2 cellular contexts compared by ENCODE assay signal in the genomic region with DNA sequence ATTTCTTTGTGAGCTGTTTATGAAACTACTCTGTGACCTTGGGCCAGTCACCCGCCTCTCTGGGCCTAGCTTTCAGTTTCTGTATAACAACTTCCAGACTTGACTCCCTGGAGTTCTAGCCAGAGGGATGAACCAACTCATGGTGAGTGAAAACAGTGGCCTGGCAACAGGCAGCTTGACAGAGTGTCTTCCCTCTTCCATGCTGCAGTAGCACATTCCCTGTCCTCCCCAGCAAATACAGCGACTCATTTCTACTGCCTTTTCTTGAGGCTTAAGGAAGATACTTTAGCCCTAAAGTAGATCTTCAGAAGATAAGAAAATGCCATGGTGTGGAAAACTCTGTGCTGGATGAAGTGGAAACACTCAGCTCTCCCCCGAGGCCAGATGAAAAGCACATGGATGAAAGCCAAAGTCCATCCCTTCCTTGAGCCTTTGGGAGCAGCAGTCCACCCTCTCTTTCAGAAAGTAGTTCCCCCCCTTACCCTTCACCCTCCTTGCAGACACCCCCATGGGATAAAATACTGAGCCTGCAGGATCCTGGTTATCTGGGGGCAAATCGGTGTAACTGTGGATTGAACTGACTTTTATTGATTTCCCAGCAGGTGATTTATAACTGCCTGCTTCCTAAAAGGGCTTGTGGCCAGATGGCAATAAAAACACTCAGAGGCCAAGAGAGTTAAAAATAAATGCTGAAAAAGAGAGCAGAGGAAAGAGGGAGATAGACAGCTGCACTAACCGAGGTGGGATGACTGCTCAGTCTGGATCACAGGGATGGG.
A peak's percentile ranks its signal among the peaks of the same experiment; 100 is the strongest.
TF ChIP-seq lines count a peak whose summit lies in the region.

No MANE protein-coding gene starts in this region.

TF ChIP-seq in HepG2, 621 proteins besides CTCF, POLR2A, EP300 and RAD21:
- TF ChIP-seq, protein P1, sequence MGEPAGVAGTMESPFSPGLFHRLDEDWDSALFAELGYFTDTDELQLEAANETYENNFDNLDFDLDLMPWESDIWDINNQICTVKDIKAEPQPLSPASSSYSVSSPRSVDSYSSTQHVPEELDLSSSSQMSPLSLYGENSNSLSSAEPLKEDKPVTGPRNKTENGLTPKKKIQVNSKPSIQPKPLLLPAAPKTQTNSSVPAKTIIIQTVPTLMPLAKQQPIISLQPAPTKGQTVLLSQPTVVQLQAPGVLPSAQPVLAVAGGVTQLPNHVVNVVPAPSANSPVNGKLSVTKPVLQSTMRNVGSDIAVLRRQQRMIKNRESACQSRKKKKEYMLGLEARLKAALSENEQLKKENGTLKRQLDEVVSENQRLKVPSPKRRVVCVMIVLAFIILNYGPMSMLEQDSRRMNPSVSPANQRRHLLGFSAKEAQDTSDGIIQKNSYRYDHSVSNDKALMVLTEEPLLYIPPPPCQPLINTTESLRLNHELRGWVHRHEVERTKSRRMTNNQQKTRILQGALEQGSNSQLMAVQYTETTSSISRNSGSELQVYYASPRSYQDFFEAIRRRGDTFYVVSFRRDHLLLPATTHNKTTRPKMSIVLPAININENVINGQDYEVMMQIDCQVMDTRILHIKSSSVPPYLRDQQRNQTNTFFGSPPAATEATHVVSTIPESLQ (CRISPR knock-in tag; conservative IDR thresholded peaks at IDR 0.05): no peak
- TF ChIP-seq, protein P2, sequence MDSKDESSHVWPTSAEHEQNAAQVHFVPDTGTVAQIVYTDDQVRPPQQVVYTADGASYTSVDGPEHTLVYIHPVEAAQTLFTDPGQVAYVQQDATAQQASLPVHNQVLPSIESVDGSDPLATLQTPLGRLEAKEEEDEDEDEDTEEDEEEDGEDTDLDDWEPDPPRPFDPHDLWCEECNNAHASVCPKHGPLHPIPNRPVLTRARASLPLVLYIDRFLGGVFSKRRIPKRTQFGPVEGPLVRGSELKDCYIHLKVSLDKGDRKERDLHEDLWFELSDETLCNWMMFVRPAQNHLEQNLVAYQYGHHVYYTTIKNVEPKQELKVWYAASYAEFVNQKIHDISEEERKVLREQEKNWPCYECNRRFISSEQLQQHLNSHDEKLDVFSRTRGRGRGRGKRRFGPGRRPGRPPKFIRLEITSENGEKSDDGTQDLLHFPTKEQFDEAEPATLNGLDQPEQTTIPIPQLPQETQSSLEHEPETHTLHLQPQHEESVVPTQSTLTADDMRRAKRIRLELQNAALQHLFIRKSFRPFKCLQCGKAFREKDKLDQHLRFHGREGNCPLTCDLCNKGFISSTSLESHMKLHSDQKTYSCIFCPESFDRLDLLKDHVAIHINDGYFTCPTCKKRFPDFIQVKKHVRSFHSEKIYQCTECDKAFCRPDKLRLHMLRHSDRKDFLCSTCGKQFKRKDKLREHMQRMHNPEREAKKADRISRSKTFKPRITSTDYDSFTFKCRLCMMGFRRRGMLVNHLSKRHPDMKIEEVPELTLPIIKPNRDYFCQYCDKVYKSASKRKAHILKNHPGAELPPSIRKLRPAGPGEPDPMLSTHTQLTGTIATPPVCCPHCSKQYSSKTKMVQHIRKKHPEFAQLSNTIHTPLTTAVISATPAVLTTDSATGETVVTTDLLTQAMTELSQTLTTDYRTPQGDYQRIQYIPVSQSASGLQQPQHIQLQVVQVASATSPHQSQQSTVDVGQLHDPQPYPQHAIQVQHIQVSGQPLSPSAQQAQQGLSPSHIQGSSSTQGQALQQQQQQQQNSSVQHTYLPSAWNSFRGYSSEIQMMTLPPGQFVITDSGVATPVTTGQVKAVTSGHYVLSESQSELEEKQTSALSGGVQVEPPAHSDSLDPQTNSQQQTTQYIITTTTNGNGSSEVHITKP (CRISPR knock-in tag; IDR thresholded peaks at IDR 0.05; ENCODE audit: low read depth): 0 out of 2 replicates have a peak, but pooled peaks have one; percentile 32

TF ChIP-seq in GM23338, 12 proteins besides CTCF, POLR2A, EP300 and RAD21:
- TF ChIP-seq, protein P3, sequence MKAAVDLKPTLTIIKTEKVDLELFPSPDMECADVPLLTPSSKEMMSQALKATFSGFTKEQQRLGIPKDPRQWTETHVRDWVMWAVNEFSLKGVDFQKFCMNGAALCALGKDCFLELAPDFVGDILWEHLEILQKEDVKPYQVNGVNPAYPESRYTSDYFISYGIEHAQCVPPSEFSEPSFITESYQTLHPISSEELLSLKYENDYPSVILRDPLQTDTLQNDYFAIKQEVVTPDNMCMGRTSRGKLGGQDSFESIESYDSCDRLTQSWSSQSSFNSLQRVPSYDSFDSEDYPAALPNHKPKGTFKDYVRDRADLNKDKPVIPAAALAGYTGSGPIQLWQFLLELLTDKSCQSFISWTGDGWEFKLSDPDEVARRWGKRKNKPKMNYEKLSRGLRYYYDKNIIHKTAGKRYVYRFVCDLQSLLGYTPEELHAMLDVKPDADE (IDR thresholded peaks at IDR 0.05): no peak
- TF ChIP-seq CREB1 (CRISPR knock-in tag; IDR thresholded peaks at IDR 0.05; ENCODE audit: low read depth): no peak
- TF ChIP-seq POLR2AphosphoS5 (IDR thresholded peaks at IDR 0.05; ENCODE audit: low read depth): no peak
- no peak for TF ChIP-seq ZNF114 (CRISPR knock-in tag; IDR thresholded peaks at IDR 0.05)
- TF ChIP-seq, protein P4, sequence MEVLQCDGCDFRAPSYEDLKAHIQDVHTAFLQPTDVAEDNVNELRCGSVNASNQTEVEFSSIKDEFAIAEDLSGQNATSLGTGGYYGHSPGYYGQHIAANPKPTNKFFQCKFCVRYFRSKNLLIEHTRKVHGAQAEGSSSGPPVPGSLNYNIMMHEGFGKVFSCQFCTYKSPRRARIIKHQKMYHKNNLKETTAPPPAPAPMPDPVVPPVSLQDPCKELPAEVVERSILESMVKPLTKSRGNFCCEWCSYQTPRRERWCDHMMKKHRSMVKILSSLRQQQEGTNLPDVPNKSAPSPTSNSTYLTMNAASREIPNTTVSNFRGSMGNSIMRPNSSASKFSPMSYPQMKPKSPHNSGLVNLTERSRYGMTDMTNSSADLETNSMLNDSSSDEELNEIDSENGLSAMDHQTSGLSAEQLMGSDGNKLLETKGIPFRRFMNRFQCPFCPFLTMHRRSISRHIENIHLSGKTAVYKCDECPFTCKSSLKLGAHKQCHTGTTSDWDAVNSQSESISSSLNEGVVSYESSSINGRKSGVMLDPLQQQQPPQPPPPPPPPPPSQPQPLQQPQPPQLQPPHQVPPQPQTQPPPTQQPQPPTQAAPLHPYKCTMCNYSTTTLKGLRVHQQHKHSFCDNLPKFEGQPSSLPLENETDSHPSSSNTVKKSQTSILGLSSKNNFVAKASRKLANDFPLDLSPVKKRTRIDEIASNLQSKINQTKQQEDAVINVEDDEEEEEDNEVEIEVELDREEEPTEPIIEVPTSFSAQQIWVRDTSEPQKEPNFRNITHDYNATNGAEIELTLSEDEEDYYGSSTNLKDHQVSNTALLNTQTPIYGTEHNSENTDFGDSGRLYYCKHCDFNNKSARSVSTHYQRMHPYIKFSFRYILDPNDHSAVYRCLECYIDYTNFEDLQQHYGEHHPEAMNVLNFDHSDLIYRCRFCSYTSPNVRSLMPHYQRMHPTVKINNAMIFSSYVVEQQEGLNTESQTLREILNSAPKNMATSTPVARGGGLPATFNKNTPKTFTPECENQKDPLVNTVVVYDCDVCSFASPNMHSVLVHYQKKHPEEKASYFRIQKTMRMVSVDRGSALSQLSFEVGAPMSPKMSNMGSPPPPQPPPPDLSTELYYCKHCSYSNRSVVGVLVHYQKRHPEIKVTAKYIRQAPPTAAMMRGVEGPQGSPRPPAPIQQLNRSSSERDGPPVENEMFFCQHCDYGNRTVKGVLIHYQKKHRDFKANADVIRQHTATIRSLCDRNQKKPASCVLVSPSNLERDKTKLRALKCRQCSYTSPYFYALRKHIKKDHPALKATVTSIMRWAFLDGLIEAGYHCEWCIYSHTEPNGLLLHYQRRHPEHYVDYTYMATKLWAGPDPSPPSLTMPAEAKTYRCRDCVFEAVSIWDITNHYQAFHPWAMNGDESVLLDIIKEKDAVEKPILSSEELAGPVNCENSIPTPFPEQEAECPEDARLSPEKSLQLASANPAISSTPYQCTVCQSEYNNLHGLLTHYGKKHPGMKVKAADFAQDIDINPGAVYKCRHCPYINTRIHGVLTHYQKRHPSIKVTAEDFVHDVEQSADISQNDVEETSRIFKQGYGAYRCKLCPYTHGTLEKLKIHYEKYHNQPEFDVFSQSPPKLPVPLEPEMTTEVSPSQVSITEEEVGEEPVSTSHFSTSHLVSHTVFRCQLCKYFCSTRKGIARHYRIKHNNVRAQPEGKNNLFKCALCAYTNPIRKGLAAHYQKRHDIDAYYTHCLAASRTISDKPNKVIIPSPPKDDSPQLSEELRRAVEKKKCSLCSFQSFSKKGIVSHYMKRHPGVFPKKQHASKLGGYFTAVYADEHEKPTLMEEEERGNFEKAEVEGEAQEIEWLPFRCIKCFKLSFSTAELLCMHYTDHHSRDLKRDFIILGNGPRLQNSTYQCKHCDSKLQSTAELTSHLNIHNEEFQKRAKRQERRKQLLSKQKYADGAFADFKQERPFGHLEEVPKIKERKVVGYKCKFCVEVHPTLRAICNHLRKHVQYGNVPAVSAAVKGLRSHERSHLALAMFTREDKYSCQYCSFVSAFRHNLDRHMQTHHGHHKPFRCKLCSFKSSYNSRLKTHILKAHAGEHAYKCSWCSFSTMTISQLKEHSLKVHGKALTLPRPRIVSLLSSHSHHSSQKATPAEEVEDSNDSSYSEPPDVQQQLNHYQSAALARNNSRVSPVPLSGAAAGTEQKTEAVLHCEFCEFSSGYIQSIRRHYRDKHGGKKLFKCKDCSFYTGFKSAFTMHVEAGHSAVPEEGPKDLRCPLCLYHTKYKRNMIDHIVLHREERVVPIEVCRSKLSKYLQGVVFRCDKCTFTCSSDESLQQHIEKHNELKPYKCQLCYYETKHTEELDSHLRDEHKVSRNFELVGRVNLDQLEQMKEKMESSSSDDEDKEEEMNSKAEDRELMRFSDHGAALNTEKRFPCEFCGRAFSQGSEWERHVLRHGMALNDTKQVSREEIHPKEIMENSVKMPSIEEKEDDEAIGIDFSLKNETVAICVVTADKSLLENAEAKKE (CRISPR knock-in tag; IDR thresholded peaks at IDR 0.05): no peak
- TF ChIP-seq EZH2phosphoT487 (IDR thresholded peaks at IDR 0.05; ENCODE audit: unreplicated experiment): no peak
- no peak for TF ChIP-seq ZNF331 (CRISPR knock-in tag; IDR thresholded peaks at IDR 0.05; ENCODE audit: low read depth)
- TF ChIP-seq EZH2 (IDR thresholded peaks at IDR 0.05; ENCODE audit: low read depth, unreplicated experiment): no peak
- no peak for TF ChIP-seq JUNB (IDR thresholded peaks at IDR 0.05; ENCODE audit: unreplicated experiment)
- TF ChIP-seq, protein P5, sequence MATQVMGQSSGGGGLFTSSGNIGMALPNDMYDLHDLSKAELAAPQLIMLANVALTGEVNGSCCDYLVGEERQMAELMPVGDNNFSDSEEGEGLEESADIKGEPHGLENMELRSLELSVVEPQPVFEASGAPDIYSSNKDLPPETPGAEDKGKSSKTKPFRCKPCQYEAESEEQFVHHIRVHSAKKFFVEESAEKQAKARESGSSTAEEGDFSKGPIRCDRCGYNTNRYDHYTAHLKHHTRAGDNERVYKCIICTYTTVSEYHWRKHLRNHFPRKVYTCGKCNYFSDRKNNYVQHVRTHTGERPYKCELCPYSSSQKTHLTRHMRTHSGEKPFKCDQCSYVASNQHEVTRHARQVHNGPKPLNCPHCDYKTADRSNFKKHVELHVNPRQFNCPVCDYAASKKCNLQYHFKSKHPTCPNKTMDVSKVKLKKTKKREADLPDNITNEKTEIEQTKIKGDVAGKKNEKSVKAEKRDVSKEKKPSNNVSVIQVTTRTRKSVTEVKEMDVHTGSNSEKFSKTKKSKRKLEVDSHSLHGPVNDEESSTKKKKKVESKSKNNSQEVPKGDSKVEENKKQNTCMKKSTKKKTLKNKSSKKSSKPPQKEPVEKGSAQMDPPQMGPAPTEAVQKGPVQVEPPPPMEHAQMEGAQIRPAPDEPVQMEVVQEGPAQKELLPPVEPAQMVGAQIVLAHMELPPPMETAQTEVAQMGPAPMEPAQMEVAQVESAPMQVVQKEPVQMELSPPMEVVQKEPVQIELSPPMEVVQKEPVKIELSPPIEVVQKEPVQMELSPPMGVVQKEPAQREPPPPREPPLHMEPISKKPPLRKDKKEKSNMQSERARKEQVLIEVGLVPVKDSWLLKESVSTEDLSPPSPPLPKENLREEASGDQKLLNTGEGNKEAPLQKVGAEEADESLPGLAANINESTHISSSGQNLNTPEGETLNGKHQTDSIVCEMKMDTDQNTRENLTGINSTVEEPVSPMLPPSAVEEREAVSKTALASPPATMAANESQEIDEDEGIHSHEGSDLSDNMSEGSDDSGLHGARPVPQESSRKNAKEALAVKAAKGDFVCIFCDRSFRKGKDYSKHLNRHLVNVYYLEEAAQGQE (IDR thresholded peaks at IDR 0.05; ENCODE audit: unreplicated experiment): no peak
- TF ChIP-seq STAT1 (IDR thresholded peaks at IDR 0.05; ENCODE audit: unreplicated experiment): no peak
TF ChIP-seq in GM23338: peak in this region for 0.
